In genomic region chr11:106697058-106697457, GRCh38 we compare ENCODE assay signal across 18 cellular contexts.
DNase-seq lines count a peak whose midpoint lies in the region; ATAC-seq and TF ChIP-seq lines count a peak whose summit lies in the region.
"Had no signal": no experiment of that assay in that cellular context is flagged by ENCODE, and none has a peak within 500 bp of the region (broad histone marks: within the 10 kb centered on the region; RNA-seq: fewer than 3 reads in every experiment).

No MANE protein-coding gene starts in this region.

- H3K27ac Mint-ChIP-seq in activated CD4-positive, alpha-beta memory T cell treated with anti-CD3 and anti-CD28 coated beads, Interleukin-2, amount 10 ng/mL, durations not matched to agents 7 days and 5 days, result no peak overlapping the region
- H3K27ac Mint-ChIP-seq: activated T-cell treated with anti-CD3 and anti-CD28 coated beads, Interleukin-2, amount 50 U/mL, for 72 hours; dendritic cell treated with granulocyte-macrophage colony-stimulating factor and Interleukin-4, amounts not matched to agents 40 ng/mL and 50 ng/mL, for 4 days; IgD-negative memory B cell; memory B cell had no signal

- H3K4me3 Mint-ChIP-seq in activated CD4-positive, alpha-beta memory T cell treated with anti-CD3 and anti-CD28 coated beads, Interleukin-2, amount 10 ng/mL, durations not matched to agents 7 days and 5 days, result no peak overlapping the region
- H3K4me3 Mint-ChIP-seq: activated T-cell treated with anti-CD3 and anti-CD28 coated beads, Interleukin-2, amount 50 U/mL, for 72 hours; dendritic cell treated with granulocyte-macrophage colony-stimulating factor and Interleukin-4, amounts not matched to agents 40 ng/mL and 50 ng/mL, for 4 days; IgD-negative memory B cell; memory B cell had no signal

- DNase-seq in AG10803 (ENCODE audit: low read depth) (peak; percentile 67), PC-3 (peak; percentile 50), choroid plexus epithelial cell (ENCODE audit: low read depth) (peak; percentile 87), kidney tubule cell (ENCODE audit: low spot score) (peak; percentile 55), NCI-H524 (lab: John Stamatoyannopoulos, UW) (no peak)
- DNase-seq in activated CD4-positive, alpha-beta memory T cell treated with anti-CD3 and anti-CD28 coated beads, Interleukin-2, amount 10 ng/mL, durations not matched to agents 7 days and 5 days, result no peak
- DNase-seq: activated CD4-positive, alpha-beta T cell treated with anti-CD3 and anti-CD28 coated beads, Interleukin-2, amount 50 U/mL, for 48 hours; activated T-cell treated with anti-CD3 and anti-CD28 coated beads, Interleukin-2, amount 50 U/mL, for 72 hours; adrenal gland; esophagus squamous epithelium; NCI-H1092; right cardiac atrium; stimulated activated CD8-positive, alpha-beta memory T cell treated with anti-CD3 and anti-CD28 coated beads, Interleukin-4, amount 100 ng/mL, for 48 hours had no signal

- H3K9me3 Mint-ChIP-seq in activated CD4-positive, alpha-beta memory T cell treated with anti-CD3 and anti-CD28 coated beads, Interleukin-2, amount 10 ng/mL, durations not matched to agents 7 days and 5 days, result no peaks in the 10 kb centered on the region
- H3K9me3 Mint-ChIP-seq: dendritic cell treated with granulocyte-macrophage colony-stimulating factor and Interleukin-4, amounts not matched to agents 40 ng/mL and 50 ng/mL, for 4 days; memory B cell had no signal

- no peak overlapping the region for H3K4me2 ChIP-seq in PC-3 (ENCODE audit: low read length)

- H3F3A ChIP-seq in PC-3 (ENCODE audit: low read length, unreplicated experiment), result no peaks in the 10 kb centered on the region

- peak; percentile 31; the same call in 1 of the 2 replicates for ATAC-seq in PC-3
- ATAC-seq in GM18517 (IDR thresholded peaks at IDR 0.05; ENCODE audit: unreplicated experiment), result no peak
- no peak for ATAC-seq in GM19324 (IDR thresholded peaks at IDR 0.05; ENCODE audit: low FRiP score, unreplicated experiment)
- ATAC-seq: activated T-cell treated with anti-CD3 and anti-CD28 coated beads, Interleukin-2, amount 50 U/mL, for 72 hours; right cardiac atrium had no signal

- TF ChIP-seq CTCF in AG10803 (conservative IDR thresholded peaks at IDR 0.05; ENCODE audit: low read length), result no peak
- no peak for TF ChIP-seq CTCF in PC-3 (conservative IDR thresholded peaks at IDR 0.05; ENCODE audit: low read depth, low read length)
- TF ChIP-seq CTCF in choroid plexus epithelial cell (conservative IDR thresholded peaks at IDR 0.05; ENCODE audit: low read depth, low read length), result no peak

- POLR2A ChIA-PET in PC-3 (lab: Charles Lee; ENCODE audit: unreplicated experiment), result no interaction called here
- POLR2A ChIA-PET in activated CD4-positive, alpha-beta memory T cell treated with anti-CD3 and anti-CD28 coated beads, Interleukin-2, amount 10 ng/mL, durations not matched to agents 7 days and 5 days (lab: Charles Lee), result no interaction called here

- H3K27me3 ChIP-seq in PC-3 (ENCODE audit: low read length), result no peaks in the 10 kb centered on the region
- H3K27me3 ChIP-seq: adrenal gland, esophagus squamous epithelium had no signal

- no TSS peak for BruUV-seq in PC-3 (replicated peaks; lab: Mats Ljungman, UMichigan)

- H3K27ac ChIP-seq in PC-3 (ENCODE audit: low read length), result no peak overlapping the region
- H3K27ac ChIP-seq: adrenal gland had no signal

- H4K20me1 ChIP-seq in PC-3 (ENCODE audit: low read length), result no peaks in the 10 kb centered on the region

- H3K4me1 Mint-ChIP-seq in activated CD4-positive, alpha-beta memory T cell treated with anti-CD3 and anti-CD28 coated beads, Interleukin-2, amount 10 ng/mL, durations not matched to agents 7 days and 5 days, result no peaks in the 10 kb centered on the region
- H3K4me1 Mint-ChIP-seq: IgD-negative memory B cell, memory B cell had no signal

- H3K36me3 ChIP-seq in PC-3 (ENCODE audit: low read depth, low read length), result no peaks in the 10 kb centered on the region
- H3K36me3 ChIP-seq: adrenal gland, esophagus squamous epithelium had no signal

- intact Hi-C loops in PC-3 (cut with micrococcal nuclease), result no loop called here

- CTCF ChIA-PET in PC-3 (lab: Charles Lee), result no interaction called here
- CTCF ChIA-PET in activated CD4-positive, alpha-beta memory T cell treated with anti-CD3 and anti-CD28 coated beads, Interleukin-2, amount 10 ng/mL, durations not matched to agents 7 days and 5 days (lab: Charles Lee), result no interaction called here

- peaks cover 9% of the 10 kb centered on the region for H3K4me1 ChIP-seq in PC-3 (ENCODE audit: insufficient read depth, low read length)
- H3K4me1 ChIP-seq: adrenal gland had no signal

- H3K27me3 Mint-ChIP-seq in activated CD4-positive, alpha-beta memory T cell treated with anti-CD3 and anti-CD28 coated beads, Interleukin-2, amount 10 ng/mL, durations not matched to agents 7 days and 5 days, result no peaks in the 10 kb centered on the region
- H3K27me3 Mint-ChIP-seq: dendritic cell treated with granulocyte-macrophage colony-stimulating factor and Interleukin-4, amounts not matched to agents 40 ng/mL and 50 ng/mL, for 4 days; IgD-negative memory B cell; memory B cell had no signal

- H3K9ac ChIP-seq in PC-3 (ENCODE audit: low read length), result no peak overlapping the region

- H3K9me2 ChIP-seq in PC-3 (replicated peaks; ENCODE audit: low read length), result no peaks in the 10 kb centered on the region

- no peak overlapping the region for H2AFZ ChIP-seq in PC-3 (ENCODE audit: low read length)

- H3K79me2 ChIP-seq in PC-3 (ENCODE audit: low read length), result no peaks in the 10 kb centered on the region

- no peaks in the 10 kb centered on the region for H3K36me3 Mint-ChIP-seq in activated CD4-positive, alpha-beta memory T cell treated with anti-CD3 and anti-CD28 coated beads, Interleukin-2, amount 10 ng/mL, durations not matched to agents 7 days and 5 days (ENCODE audit: low read depth)
- H3K36me3 Mint-ChIP-seq: IgD-negative memory B cell, memory B cell had no signal

- H3K9me3 ChIP-seq in PC-3 (ENCODE audit: low read length), result no peaks in the 10 kb centered on the region
- H3K9me3 ChIP-seq: adrenal gland, esophagus squamous epithelium had no signal

- H3K4me3 ChIP-seq in AG10803 (ENCODE audit: low read length), result no peak overlapping the region
- no peak overlapping the region for H3K4me3 ChIP-seq in PC-3 (ENCODE audit: low read length)
- H3K4me3 ChIP-seq in choroid plexus epithelial cell (ENCODE audit: low read depth, low read length), result no peak overlapping the region
- H3K4me3 ChIP-seq: adrenal gland, esophagus squamous epithelium had no signal

Comparison
In these comparisons a context has a peak if more than half of its experiments do, and no peak if none do; other contexts are left out.
1. DNase-seq: peak in AG10803 (single experiment), PC-3 (single experiment), choroid plexus epithelial cell (single experiment) and kidney tubule cell (single experiment); none in NCI-H524 (0 of 2) and activated CD4-positive, alpha-beta memory T cell treated with anti-CD3 and anti-CD28 coated beads, Interleukin-2, amount 10 ng/mL, durations not matched to agents 7 days and 5 days (single experiment).